In genomic region chr16:66070140-66070887, GRCh38 we compare ENCODE assay signal across 12 cellular contexts.
DNase-seq lines count a peak whose midpoint lies in the region; TF ChIP-seq lines count a peak whose summit lies in the region.
"Had no signal": no experiment of that assay in that cellular context is flagged by ENCODE, and none has a peak within 500 bp of the region (broad histone marks: within the 10 kb centered on the region; RNA-seq: fewer than 3 reads in every experiment).

No MANE protein-coding gene starts in this region.

- H3K27ac Mint-ChIP-seq in endothelial cell (ENCODE audit: unreplicated experiment) = no peak overlapping the region
- H3K27ac Mint-ChIP-seq: activated B cell treated with CpG ODN at 0.5 μM for 24 hours; activated naive CD4-positive, alpha-beta T cell treated with anti-CD3 and anti-CD28 coated beads, Interleukin-2, amount 50 U/mL, for 24 hours had no signal

- H3K4me3 ChIP-seq in GM23248 (no peak overlapping the region), adrenal gland (no peak overlapping the region), hepatocyte (no peak overlapping the region), sigmoid colon (no peak overlapping the region)
- H3K4me3 ChIP-seq: tibial artery had no signal

- DNase-seq in GM23248 (peak; percentile 29), adrenal gland (peak in 6 of 7 donors; percentile 33 to 77 (median 54)), hepatocyte (ENCODE audit: low spot score) (peak; percentile 71), sigmoid colon (peak; percentile 92), endothelial cell (ENCODE audit: low spot score) (no peak), glomerular visceral epithelial cell (ENCODE audit: extremely low spot score) (no peak), GM19240 (ENCODE audit: insufficient read length, low spot score) (no peak), islet precursor cell (no peak)
- DNase-seq: activated B cell treated with CpG ODN at 0.5 μM for 24 hours had no signal

- no peak overlapping the region for H3K4me2 ChIP-seq in GM23248 (ENCODE audit: unreplicated experiment)
- peak overlapping the region; percentile 34 for H3K4me2 ChIP-seq in hepatocyte

- no peaks in the 10 kb centered on the region for H3K36me3 ChIP-seq in GM23248 (ENCODE audit: low read depth)
- no peaks in the 10 kb centered on the region for H3K36me3 ChIP-seq in adrenal gland (replicated peaks in 1 of 2)
- H3K36me3 ChIP-seq in hepatocyte (replicated peaks; ENCODE audit: insufficient read depth, low read depth) = no peaks in the 10 kb centered on the region
- H3K36me3 ChIP-seq in sigmoid colon = no peaks in the 10 kb centered on the region
- H3K36me3 ChIP-seq: tibial artery had no signal

- in situ Hi-C loops in GM23248 (cut with MboI) = no loop called here

- H3K9me3 ChIP-seq in GM23248 (ENCODE audit: low read depth) = no peaks in the 10 kb centered on the region
- no peaks in the 10 kb centered on the region for H3K9me3 ChIP-seq in adrenal gland (replicated peaks in 1 of 3)
- no peaks in the 10 kb centered on the region for H3K9me3 ChIP-seq in hepatocyte (ENCODE audit: low read depth)
- H3K9me3 ChIP-seq in sigmoid colon = no peaks in the 10 kb centered on the region
- H3K9me3 ChIP-seq: tibial artery had no signal

- H3K27ac ChIP-seq in GM23248 = no peak overlapping the region
- H3K27ac ChIP-seq in adrenal gland = peak overlapping the region in 1 of 5 donors; percentile 3
- peak overlapping the region; percentile 53 for H3K27ac ChIP-seq in hepatocyte
- peak overlapping the region in 3 of 4 donors; percentile 50 to 66 (median 66) for H3K27ac ChIP-seq in sigmoid colon
- H3K27ac ChIP-seq: RWPE1, tibial artery had no signal

- no peaks in the 10 kb centered on the region for H3K9me3 Mint-ChIP-seq in endothelial cell (ENCODE audit: unreplicated experiment)
- H3K9me3 Mint-ChIP-seq: activated B cell treated with CpG ODN at 0.5 μM for 24 hours; activated naive CD4-positive, alpha-beta T cell treated with anti-CD3 and anti-CD28 coated beads, Interleukin-2, amount 50 U/mL, for 24 hours had no signal

- H3K27me3 ChIP-seq in GM23248 (replicated peaks; ENCODE audit: insufficient read depth) (no peaks in the 10 kb centered on the region), adrenal gland (peaks cover 4% of the 10 kb centered on the region), hepatocyte (no peaks in the 10 kb centered on the region), sigmoid colon (no peaks in the 10 kb centered on the region)
- H3K27me3 ChIP-seq: tibial artery had no signal

- TF ChIP-seq CTCF in adrenal gland (IDR thresholded peaks at IDR 0.05) (no peak), hepatocyte (IDR thresholded peaks at IDR 0.05; ENCODE audit: poor library complexity) (no peak), sigmoid colon (IDR thresholded peaks at IDR 0.05) (no peak), endothelial cell (IDR thresholded peaks at IDR 0.05; ENCODE audit: unreplicated experiment) (no peak)

- H3K4me1 ChIP-seq in GM23248 (ENCODE audit: insufficient read depth) (peaks cover 3% of the 10 kb centered on the region; the same call in 1 of the 2 replicates), adrenal gland (replicated peaks in 1 of 2) (no peaks in the 10 kb centered on the region), hepatocyte (ENCODE audit: insufficient read depth) (peaks cover 13% of the 10 kb centered on the region), sigmoid colon (peaks cover 0 to 26% (median 21%) of the 10 kb centered on the region in 4 donors)

- H3K27me3 Mint-ChIP-seq in endothelial cell (ENCODE audit: unreplicated experiment) = no peaks in the 10 kb centered on the region

- H2AFZ ChIP-seq in GM23248 (no peak overlapping the region), hepatocyte (no peak overlapping the region)

- TF ChIP-seq EP300 in sigmoid colon (IDR thresholded peaks at IDR 0.05) = no peak

- H3F3A ChIP-seq in GM23248 (ENCODE audit: insufficient read depth) = no peaks in the 10 kb centered on the region

- H3K9me2 ChIP-seq in GM23248 (ENCODE audit: insufficient read depth) (no peaks in the 10 kb centered on the region), hepatocyte (replicated peaks; ENCODE audit: insufficient read depth) (no peaks in the 10 kb centered on the region)

- TF ChIP-seq POLR2A in adrenal gland (IDR thresholded peaks at IDR 0.05) (no peak), sigmoid colon (IDR thresholded peaks at IDR 0.05) (no peak)

- no peaks in the 10 kb centered on the region for H3K79me2 ChIP-seq in GM23248 (ENCODE audit: insufficient read depth)
- H3K79me2 ChIP-seq in hepatocyte = no peaks in the 10 kb centered on the region

- no peak overlapping the region for H3K9ac ChIP-seq in GM23248

- H4K20me1 ChIP-seq in GM23248 (ENCODE audit: insufficient read depth) = no peaks in the 10 kb centered on the region
- no peaks in the 10 kb centered on the region for H4K20me1 ChIP-seq in hepatocyte (ENCODE audit: insufficient read depth, poor library complexity, severe bottlenecking)

- intact Hi-C loops in adrenal gland (cut with DNase I) = no loop called here
- intact Hi-C loops in sigmoid colon (cut with DNase I) = no loop called here

- WGBS in GM23248 (ENCODE audit: low coverage in 1 of 2, low lambda C conversion rate in 2 of 2, missing lambda C conversion rate in 2 of 2), 2 experiments = 56 to 60% methylated on average over 5 of the region's 5 CpGs
- 75 to 85% (median 79%) methylated on average over 5 of the region's 5 CpGs for whole genome bisulfite sequencing in adrenal gland, 4 donors
- 83% methylated on average over 5 of the region's 5 CpGs for WGBS in hepatocyte (ENCODE audit: low lambda C conversion rate, missing lambda C conversion rate)
- 60 to 78% methylated on average over 5 of the region's 5 CpGs for WGBS in sigmoid colon, 2 donors

- H3K4me3 Mint-ChIP-seq in endothelial cell (ENCODE audit: unreplicated experiment) = no peak overlapping the region
- H3K4me3 Mint-ChIP-seq: activated B cell treated with CpG ODN at 0.5 μM for 24 hours; activated naive CD4-positive, alpha-beta T cell treated with anti-CD3 and anti-CD28 coated beads, Interleukin-2, amount 50 U/mL, for 24 hours had no signal

- no peaks in the 10 kb centered on the region for H3K4me1 Mint-ChIP-seq in endothelial cell (ENCODE audit: unreplicated experiment)
- H3K4me1 Mint-ChIP-seq: activated B cell treated with CpG ODN at 0.5 μM for 24 hours; activated naive CD4-positive, alpha-beta T cell treated with anti-CD3 and anti-CD28 coated beads, Interleukin-2, amount 50 U/mL, for 24 hours had no signal

- H3K36me3 Mint-ChIP-seq in endothelial cell (ENCODE audit: low read depth, unreplicated experiment) = no peaks in the 10 kb centered on the region
- H3K36me3 Mint-ChIP-seq: activated naive CD4-positive, alpha-beta T cell treated with anti-CD3 and anti-CD28 coated beads, Interleukin-2, amount 50 U/mL, for 24 hours had no signal

Comparison
In these comparisons a context has a peak if more than half of its experiments do, and no peak if none do; other contexts are left out.
1. DNase-seq: peak in GM23248 (single experiment), adrenal gland (6 of 7), hepatocyte (single experiment) and sigmoid colon (single experiment); none in endothelial cell (single experiment), glomerular visceral epithelial cell (single experiment), GM19240 (single experiment) and islet precursor cell (single experiment).